ENCODE assay signal across 20 cellular contexts in the genomic region with DNA sequence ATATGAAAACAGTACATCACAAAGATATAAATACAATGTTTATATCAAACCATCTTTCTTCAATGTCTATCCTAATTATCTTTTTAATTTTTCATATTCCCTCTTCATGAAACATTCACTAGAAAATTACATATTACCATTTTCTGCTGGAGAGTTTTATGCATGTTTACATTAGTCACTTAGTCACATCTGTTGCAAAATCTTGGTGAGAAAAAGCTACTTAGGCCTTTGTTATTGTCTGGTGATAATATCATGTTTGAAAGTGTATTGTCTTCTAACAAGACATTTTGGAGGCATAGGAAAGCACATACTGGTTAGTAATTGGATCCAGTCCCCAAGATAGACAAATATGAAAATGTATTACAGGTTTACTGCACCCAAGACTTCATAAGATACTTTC.
DNase-seq lines count a peak whose midpoint lies in the region; FAIRE-seq and TF ChIP-seq lines count a peak whose summit lies in the region.
"Had no signal": no experiment of that assay in that cellular context is flagged by ENCODE, and none has a peak within 500 bp of the region (broad histone marks: within the 10 kb centered on the region; RNA-seq: fewer than 3 reads in every experiment).

No MANE protein-coding gene starts in this region.

- H2BK120ac ChIP-seq in mesenchymal stem cell (ENCODE audit: low read depth, low read length) = no peak overlapping the region

- no peak overlapping the region for H3K18ac ChIP-seq in mesenchymal stem cell (ENCODE audit: low read depth in 1 of 2, low read length in 2 of 2)

- CTCF ChIA-PET in endothelial cell of umbilical vein (lab: Charles Lee) = interaction anchor here (0.7 to 1.6 kb wide), 4 partner anchors 13 to 94 kb away, joined by 3 to 4 read pairs (median 4); no protein-coding TSS in a partner anchor

- H4K20me1 ChIP-seq in endothelial cell of umbilical vein (replicated peaks; ENCODE audit: control insufficient read depth, extremely low read depth, insufficient read depth, low read length) = no peaks in the 10 kb centered on the region

- no peaks in the 10 kb centered on the region for H3K27me3 ChIP-seq in endothelial cell of umbilical vein (ENCODE audit: control insufficient read depth in 2 of 2, insufficient read depth in 2 of 2, low read length in 2 of 2)
- H3K27me3 ChIP-seq in mesenchymal stem cell (ENCODE audit: control insufficient read depth in 1 of 2, insufficient read depth in 1 of 2, low read length in 2 of 2) = no peaks in the 10 kb centered on the region
- H3K27me3 ChIP-seq in WERI-Rb-1 (ENCODE audit: insufficient read depth, low read depth, severe bottlenecking) = no peaks in the 10 kb centered on the region
- H3K27me3 ChIP-seq: Peyer's patch, SJCRH30 had no signal

- no TSS peak for BruUV-seq in endothelial cell of umbilical vein (replicated peaks; lab: Mats Ljungman, UMichigan)

- POLR2A ChIA-PET in endothelial cell of umbilical vein (lab: Charles Lee) = no interaction called here

- H2AFZ ChIP-seq in endothelial cell of umbilical vein (ENCODE audit: low read depth, low read length) (no peak overlapping the region), mesenchymal stem cell (ENCODE audit: low read depth, low read length) (no peak overlapping the region)

- H3K14ac ChIP-seq in mesenchymal stem cell (ENCODE audit: low read length in 2 of 2) = no peak overlapping the region

- no peak overlapping the region for H3K4ac ChIP-seq in mesenchymal stem cell (ENCODE audit: low read depth in 1 of 2, low read length in 2 of 2)

- H3K23ac ChIP-seq in mesenchymal stem cell (ENCODE audit: low read length in 2 of 2) = no peak overlapping the region

- H2BK15ac ChIP-seq in mesenchymal stem cell (ENCODE audit: low read depth, poor library complexity, severe bottlenecking) = no peak overlapping the region

- no peak overlapping the region for H3K9ac ChIP-seq in endothelial cell of umbilical vein (replicated peaks; ENCODE audit: extremely low read depth, insufficient read depth, low read length)
- no peak overlapping the region for H3K9ac ChIP-seq in mesenchymal stem cell (ENCODE audit: low read length)

- no peaks in the 10 kb centered on the region for H3K79me2 ChIP-seq in endothelial cell of umbilical vein (ENCODE audit: control insufficient read depth, insufficient read depth, low read length)

- DNase-seq in HCEC 1CT (peak; percentile 62), RCC 7860 (ENCODE audit: low spot score) (no peak), endothelial cell of umbilical vein (ENCODE audit: low read depth, low spot score) (peak; percentile 32), mesenchymal stem cell (peak; percentile 60), NCI-H1694 treated with DMSO at 0.1 percent for 48 hours (lab: John Stamatoyannopoulos, UW) (no peak), WERI-Rb-1 (no peak), medulla oblongata (ENCODE audit: extremely low spot score) (no peak), NCI-H1105 (lab: John Stamatoyannopoulos, UW) (no peak)
- DNase-seq: CD4-positive, CD25-positive, alpha-beta regulatory T cell; DMS79 treated with DMSO at 0.1 percent for 48 hours; GOT3; NCI-H1436; NCI-H2029; NCI-H2171; NCI-H345; NCI-H524; NCI-H82; Peyer's patch; SJCRH30 had no signal

- H3K9me1 ChIP-seq in endothelial cell of umbilical vein (replicated peaks; ENCODE audit: control insufficient read depth, extremely low read depth, insufficient read depth, low read length) = no peaks in the 10 kb centered on the region

- H3K4me1 ChIP-seq in endothelial cell of umbilical vein (ENCODE audit: control insufficient read depth, extremely low read depth, insufficient read depth, low read length) = no peaks in the 10 kb centered on the region
- H3K4me1 ChIP-seq in mesenchymal stem cell (ENCODE audit: control insufficient read depth, insufficient read depth, low read depth, low read length) = no peaks in the 10 kb centered on the region
- H3K4me1 ChIP-seq: Peyer's patch, SJCRH30 had no signal

- dilution Hi-C loops in endothelial cell of umbilical vein (cut with MboI; ENCODE audit: extremely low pct_ligation_motif_present, low sequenced_read_pairs) = no loop called here

- no peak overlapping the region for H4K91ac ChIP-seq in mesenchymal stem cell (ENCODE audit: low read length)

- no peak for TF ChIP-seq POLR2A in endothelial cell of umbilical vein (IDR thresholded peaks at IDR 0.05; ENCODE audit: low read depth, low read length)

- TF ChIP-seq CTCF in endothelial cell of umbilical vein (IDR thresholded peaks at IDR 0.05; ENCODE audit: extremely low read depth in 1 of 2, insufficient read depth in 1 of 2, low read depth in 1 of 2, low read length in 2 of 2) (no peak), WERI-Rb-1 (IDR thresholded peaks at IDR 0.05; ENCODE audit: low read depth, low read length) (no peak)

- no peak overlapping the region for H3K27ac ChIP-seq in endothelial cell of umbilical vein (ENCODE audit: insufficient read depth, low read depth, low read length)
- H3K27ac ChIP-seq in mesenchymal stem cell (ENCODE audit: low read length, poor library complexity, severe bottlenecking) = no peak overlapping the region
- no peak overlapping the region for H3K27ac ChIP-seq in WERI-Rb-1
- H3K27ac ChIP-seq: Peyer's patch, SJCRH30 had no signal

- FAIRE-seq in RCC 7860 (lab: Jason Lieb, UNC) (peak; percentile 20), endothelial cell of umbilical vein (lab: Jason Lieb, UNC) (peak; percentile 54)
- FAIRE-seq: GM12892 had no signal

- no peak overlapping the region for H3K4me2 ChIP-seq in endothelial cell of umbilical vein (ENCODE audit: insufficient read depth, low read length)
- H3K4me2 ChIP-seq in mesenchymal stem cell (ENCODE audit: low read length, poor library complexity, severe bottlenecking) = no peak overlapping the region

- H3K79me1 ChIP-seq in mesenchymal stem cell (replicated peaks; ENCODE audit: low read length, poor library complexity, severe bottlenecking) = no peaks in the 10 kb centered on the region

- H3K36me3 ChIP-seq in endothelial cell of umbilical vein (ENCODE audit: control insufficient read depth in 2 of 2, extremely low read depth in 1 of 2, insufficient read depth in 2 of 2, low read length in 2 of 2) = no peaks in the 10 kb centered on the region
- H3K36me3 ChIP-seq in mesenchymal stem cell (ENCODE audit: control insufficient read depth in 1 of 2, insufficient read depth in 2 of 2, low read depth in 1 of 2, low read length in 2 of 2) = no peaks in the 10 kb centered on the region
- H3K36me3 ChIP-seq in WERI-Rb-1 = no peaks in the 10 kb centered on the region
- H3K36me3 ChIP-seq: Peyer's patch, SJCRH30 had no signal

- no peaks in the 10 kb centered on the region for H3K9me3 ChIP-seq in endothelial cell of umbilical vein (replicated peaks; ENCODE audit: control insufficient read depth, insufficient read depth, low read length)
- no peaks in the 10 kb centered on the region for H3K9me3 ChIP-seq in mesenchymal stem cell (ENCODE audit: control insufficient read depth, low read length)
- H3K9me3 ChIP-seq in WERI-Rb-1 (ENCODE audit: severe bottlenecking) = no peaks in the 10 kb centered on the region
- H3K9me3 ChIP-seq: SJCRH30 had no signal

- H4K8ac ChIP-seq in mesenchymal stem cell (ENCODE audit: low read length) = no peak overlapping the region

- intact Hi-C loops in endothelial cell of umbilical vein (cut with micrococcal nuclease) = no loop called here

- H3K4me3 ChIP-seq in endothelial cell of umbilical vein (replicated peaks in 1 of 3; ENCODE audit: insufficient read depth in 1 of 3, low read depth in 1 of 3, low read length in 3 of 3) (no peak overlapping the region), mesenchymal stem cell (ENCODE audit: insufficient read depth in 1 of 2, low read depth in 1 of 2, low read length in 2 of 2) (no peak overlapping the region), WERI-Rb-1 (ENCODE audit: low read depth, low read length) (no peak overlapping the region)
- H3K4me3 ChIP-seq: Peyer's patch, SJCRH30 had no signal

- H2BK12ac ChIP-seq in mesenchymal stem cell (ENCODE audit: low read length in 2 of 2) = no peak overlapping the region

- H2BK5ac ChIP-seq in mesenchymal stem cell (ENCODE audit: low read depth, low read length, poor library complexity, severe bottlenecking) = no peak overlapping the region

- no peak overlapping the region for H2AK5ac ChIP-seq in mesenchymal stem cell (ENCODE audit: low read length, severe bottlenecking)

TF ChIP-seq in endothelial cell of umbilical vein, 7 proteins besides CTCF, POLR2A, EP300 and RAD21:
- TF ChIP-seq MYC (IDR thresholded peaks at IDR 0.05; ENCODE audit: low read depth, low read length) (no peak), FOS (IDR thresholded peaks at IDR 0.05; ENCODE audit: borderline replicate concordance, insufficient read depth, low read length) (no peak), EZH2 (IDR thresholded peaks at IDR 0.05; ENCODE audit: borderline replicate concordance, low read depth, low read length, severe bottlenecking) (no peak), JUN (IDR thresholded peaks at IDR 0.05; ENCODE audit: borderline replicate concordance, insufficient read depth, insufficient read length, low read depth) (no peak), POLR2AphosphoS5 (IDR thresholded peaks at IDR 0.05; ENCODE audit: insufficient read depth, low read depth, low read length) (no peak), GATA2 (IDR thresholded peaks at IDR 0.05; ENCODE audit: insufficient read depth, insufficient read length, low read depth, low read length) (no peak)
- TF ChIP-seq, protein P1, sequence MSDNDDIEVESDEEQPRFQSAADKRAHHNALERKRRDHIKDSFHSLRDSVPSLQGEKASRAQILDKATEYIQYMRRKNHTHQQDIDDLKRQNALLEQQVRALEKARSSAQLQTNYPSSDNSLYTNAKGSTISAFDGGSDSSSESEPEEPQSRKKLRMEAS (IDR thresholded peaks at IDR 0.05; ENCODE audit: insufficient read depth, insufficient read length) = no peak

Comparison
In these comparisons a context has a peak if more than half of its experiments do, and no peak if none do; other contexts are left out.
1. DNase-seq: peak in HCEC 1CT (single experiment), endothelial cell of umbilical vein (single experiment) and mesenchymal stem cell (single experiment); none in RCC 7860 (single experiment), NCI-H1694 treated with DMSO at 0.1 percent for 48 hours (single experiment), WERI-Rb-1 (single experiment), medulla oblongata (single experiment) and NCI-H1105 (single experiment).